Comparison of ENCODE assay signal across 10 cellular contexts in genomic region chr14:68797180-68797670, GRCh38. TPM values are rescaled to one million over a fixed set of nuclear protein-coding genes. Genes with fewer than 3 reads are reported as not detected.
A peak's percentile ranks its signal among the peaks of the same experiment; 100 is the strongest.
DNase-seq lines count a peak whose midpoint lies in the region; ATAC-seq and TF ChIP-seq lines count a peak whose summit lies in the region.
"Had no signal": no experiment of that assay in that cellular context is flagged by ENCODE, and none has a peak within 500 bp of the region (broad histone marks: within the 10 kb centered on the region; RNA-seq: fewer than 3 reads in every experiment).

No MANE protein-coding gene starts in this region.

- H3K4me1 Mint-ChIP-seq in dendritic cell treated with granulocyte-macrophage colony-stimulating factor and Interleukin-4, amounts not matched to agents 40 ng/mL and 50 ng/mL, for 4 days (ENCODE audit: low read depth) = peaks cover 37% of the 10 kb centered on the region
- peaks cover 39 to 46% of the 10 kb centered on the region in 2 donors for H3K4me1 Mint-ChIP-seq in natural killer cell treated with Interleukin-12 subunit alpha and Interleukin-12 subunit beta and Interleukin-15 and Interleukin-18, amount 100 ng/mL, for 72 hours (ENCODE audit: low read depth in 2 of 2)

- peak overlapping the region; percentile 70; the same call in 1 of the 2 replicates for H4K91ac ChIP-seq in IMR-90 (ENCODE audit: insufficient read depth, low read depth, low read length)

- in situ Hi-C loops in IMR-90 (cut with MboI; ENCODE audit: low sequenced_read_pairs) = no loop called here

- H3K4ac ChIP-seq in IMR-90 (ENCODE audit: low read depth, low read length) = peak overlapping the region; percentile 97; the same call in 1 of the 2 replicates

- H2AK9ac ChIP-seq in IMR-90 (replicated peaks; ENCODE audit: low read depth, low read length, poor library complexity) = peak overlapping the region; percentile 44

- peak overlapping the region; percentile 96 for H2BK120ac ChIP-seq in IMR-90 (ENCODE audit: low read depth, low read length)

- POLR2A ChIA-PET in IMR-90 (lab: Charles Lee; ENCODE audit: unreplicated experiment) = interaction anchor here (2.9 kb wide), 1 partner anchor 10 kb away, joined by 16 read pairs; no protein-coding TSS in a partner anchor

- H4K5ac ChIP-seq in IMR-90 (ENCODE audit: low read depth, low read length) = peak overlapping the region; percentile 16

- no peak for TF ChIP-seq CTCF in IMR-90 (conservative IDR thresholded peaks at IDR 0.05; ENCODE audit: low read depth, low read length)

- H4K20me1 ChIP-seq in BLaER1 (peaks cover 6% of the 10 kb centered on the region), IMR-90 (ENCODE audit: insufficient read depth, low read length) (peaks cover 7% of the 10 kb centered on the region)

- H3K27me3 ChIP-seq in BLaER1 (no peaks in the 10 kb centered on the region), IMR-90 (ENCODE audit: control insufficient read depth, insufficient read depth, low read length) (no peaks in the 10 kb centered on the region)
- H3K27me3 ChIP-seq: ovary had no signal

- H3K23ac ChIP-seq in IMR-90 (ENCODE audit: low read depth, low read length) = peak overlapping the region; percentile 88; the same call in 1 of the 2 replicates

- BruUV-seq in IMR-90 (replicated peaks; lab: Mats Ljungman, UMichigan) = no TSS peak

- H3K36me3 ChIP-seq in BLaER1 (peaks cover 3% of the 10 kb centered on the region; the same call in 1 of the 2 replicates), IMR-90 (ENCODE audit: control insufficient read depth, insufficient read depth, low read length) (no peaks in the 10 kb centered on the region)
- H3K36me3 ChIP-seq: ovary had no signal

- CTCF ChIA-PET in IMR-90 (lab: Yijun Ruan, JAX) = no interaction called here

- H3K4me3 ChIP-seq in BLaER1 = no peak overlapping the region
- no peak overlapping the region for H3K4me3 ChIP-seq in IMR-90 (ENCODE audit: insufficient read depth, low read depth, low read length)
- H3K4me3 ChIP-seq: ovary had no signal

- no peak overlapping the region; the same call in 2 of the 3 replicates for H2BK15ac ChIP-seq in IMR-90 (ENCODE audit: low read depth, low read length)

- TF ChIP-seq POLR2A in IMR-90 (IDR thresholded peaks at IDR 0.05; ENCODE audit: low read depth, low read length) = no peak

- WGBS in IMR-90 (ENCODE audit: extremely low coverage in 2 of 2, insufficient read length in 1 of 2), 2 experiments = 62% methylated on average over 4 of the region's 7 CpGs; no CpG with 5 or more reads in 1 of the 2 experiments

- no peak for ATAC-seq in IMR-90 (ENCODE audit: low read depth)
- no peak for ATAC-seq in natural killer cell treated with Interleukin-12 subunit alpha and Interleukin-12 subunit beta and Interleukin-15 and Interleukin-18, amount 100 ng/mL, for 72 hours
- no peak for ATAC-seq in HG03520 (IDR thresholded peaks at IDR 0.05; ENCODE audit: unreplicated experiment)
- no peak for ATAC-seq in GM18861 (IDR thresholded peaks at IDR 0.05; ENCODE audit: unreplicated experiment)

- H3K27me3 Mint-ChIP-seq in dendritic cell treated with granulocyte-macrophage colony-stimulating factor and Interleukin-4, amounts not matched to agents 40 ng/mL and 50 ng/mL, for 4 days = no peaks in the 10 kb centered on the region
- no peaks in the 10 kb centered on the region for H3K27me3 Mint-ChIP-seq in natural killer cell treated with Interleukin-12 subunit alpha and Interleukin-12 subunit beta and Interleukin-15 and Interleukin-18, amount 100 ng/mL, for 72 hours

- intact Hi-C loops in IMR-90 (cut with micrococcal nuclease) = loop anchor here (10.0 kb wide), 2 partner anchors 332 to 652 kb away; no protein-coding TSS in a partner anchor
- intact Hi-C loops in dendritic cell treated with granulocyte-macrophage colony-stimulating factor and Interleukin-4, amounts not matched to agents 40 ng/mL and 50 ng/mL, for 4 days (cut with micrococcal nuclease) = no loop called here

- H4K8ac ChIP-seq in IMR-90 (ENCODE audit: low read depth in 2 of 2, low read length in 2 of 2) = peak overlapping the region in 1 of 2 experiments; percentile 36; a peak in 2 of 4 replicates

- H3K4me2 ChIP-seq in BLaER1 = peak overlapping the region; percentile 90
- H3K4me2 ChIP-seq in IMR-90 (ENCODE audit: low read depth, low read length) = no peak overlapping the region

- H3K27ac Mint-ChIP-seq in dendritic cell treated with granulocyte-macrophage colony-stimulating factor and Interleukin-4, amounts not matched to agents 40 ng/mL and 50 ng/mL, for 4 days = peak overlapping the region; percentile 100
- peak overlapping the region; percentile 99 for H3K27ac Mint-ChIP-seq in natural killer cell treated with Interleukin-12 subunit alpha and Interleukin-12 subunit beta and Interleukin-15 and Interleukin-18, amount 100 ng/mL, for 72 hours

- no peak overlapping the region for H3K4me3 Mint-ChIP-seq in dendritic cell treated with granulocyte-macrophage colony-stimulating factor and Interleukin-4, amounts not matched to agents 40 ng/mL and 50 ng/mL, for 4 days
- peak overlapping the region; percentile 58 for H3K4me3 Mint-ChIP-seq in natural killer cell treated with Interleukin-12 subunit alpha and Interleukin-12 subunit beta and Interleukin-15 and Interleukin-18, amount 100 ng/mL, for 72 hours

- H3K9me1 ChIP-seq in IMR-90 (ENCODE audit: insufficient read depth, low read length) = peaks cover 7% of the 10 kb centered on the region; the same call in 1 of the 2 replicates

- H2BK5ac ChIP-seq in IMR-90 (ENCODE audit: low read depth, low read length, poor library complexity, severe bottlenecking) = peak overlapping the region; percentile 78

- no peak for TF ChIP-seq RAD21 in IMR-90 (IDR thresholded peaks at IDR 0.05; ENCODE audit: low read length)

- H3K9ac ChIP-seq in BLaER1 (peak overlapping the region; percentile 93), IMR-90 (ENCODE audit: low read depth, low read length) (no peak overlapping the region)

- H3K9me3 Mint-ChIP-seq in dendritic cell treated with granulocyte-macrophage colony-stimulating factor and Interleukin-4, amounts not matched to agents 40 ng/mL and 50 ng/mL, for 4 days = peaks cover 11% of the 10 kb centered on the region
- peaks cover 6% of the 10 kb centered on the region for H3K9me3 Mint-ChIP-seq in natural killer cell treated with Interleukin-12 subunit alpha and Interleukin-12 subunit beta and Interleukin-15 and Interleukin-18, amount 100 ng/mL, for 72 hours

- dilution Hi-C loops in IMR-90 (cut with HindIII; ENCODE audit: low sequenced_read_pairs, unreplicated experiment) = no loop called here

- H3K14ac ChIP-seq in IMR-90 (replicated peaks; ENCODE audit: low read depth, low read length) = 0 out of 2 replicates have a peak overlapping the region, but pooled peaks have one; percentile 3

- no peak overlapping the region for H3K56ac ChIP-seq in IMR-90 (ENCODE audit: extremely low read depth, insufficient read depth, low read length)

- H2AK5ac ChIP-seq in IMR-90 (ENCODE audit: low read depth, low read length) = peak overlapping the region; percentile 65; the same call in 1 of the 2 replicates

- peaks cover 24% of the 10 kb centered on the region for H3K9me3 ChIP-seq in BLaER1
- H3K9me3 ChIP-seq in IMR-90 (ENCODE audit: control insufficient read depth, insufficient read depth, low read length) = peaks cover 2% of the 10 kb centered on the region; the same call in 1 of the 2 replicates
- H3K9me3 ChIP-seq: ovary had no signal

- H3K79me1 ChIP-seq in IMR-90 (ENCODE audit: low read depth in 1 of 2, low read length in 2 of 2) = peaks cover 4 to 17% of the 10 kb centered on the region in 2 experiments; a peak in 1 of 4 replicates

- H3K4me1 ChIP-seq in BLaER1 = peaks cover 22% of the 10 kb centered on the region
- peaks cover 16% of the 10 kb centered on the region for H3K4me1 ChIP-seq in IMR-90 (ENCODE audit: control insufficient read depth, insufficient read depth, low read length)

- peaks cover 49% of the 10 kb centered on the region for H3K36me3 Mint-ChIP-seq in dendritic cell treated with granulocyte-macrophage colony-stimulating factor and Interleukin-4, amounts not matched to agents 40 ng/mL and 50 ng/mL, for 4 days (ENCODE audit: low read depth)
- H3K36me3 Mint-ChIP-seq in natural killer cell treated with Interleukin-12 subunit alpha and Interleukin-12 subunit beta and Interleukin-15 and Interleukin-18, amount 100 ng/mL, for 72 hours = peaks cover 9% of the 10 kb centered on the region

- H2BK20ac ChIP-seq in IMR-90 (ENCODE audit: low read depth, low read length) = peak overlapping the region; percentile 88; the same call in 1 of the 2 replicates

- DNase-seq in IMR-90 (no peak), SW480 (ENCODE audit: low spot score) (no peak), NCI-H1105 (lab: John Stamatoyannopoulos, UW) (no peak)
- no peak for DNase-seq in natural killer cell treated with Interleukin-12 subunit alpha and Interleukin-12 subunit beta and Interleukin-15 and Interleukin-18, amount 100 ng/mL, for 72 hours (ENCODE audit: low spot score)
- DNase-seq: NCI-H1092 had no signal

- H3K18ac ChIP-seq in IMR-90 (ENCODE audit: low read depth, low read length) = peak overlapping the region; percentile 71

- H3K27ac ChIP-seq in BLaER1 (peak overlapping the region; percentile 97), IMR-90 (ENCODE audit: insufficient read depth, low read length) (peak overlapping the region; percentile 15; the same call in 1 of the 2 replicates)

- peak overlapping the region; percentile 59 for H2AFZ ChIP-seq in IMR-90 (replicated peaks; ENCODE audit: low read length, poor library complexity)

TF ChIP-seq in IMR-90, 13 proteins besides CTCF, POLR2A, EP300 and RAD21 (continues in another document):
- TF ChIP-seq CHD1 (IDR thresholded peaks at IDR 0.05; ENCODE audit: low read depth, low read length) (no peak), MAFK (IDR thresholded peaks at IDR 0.05; ENCODE audit: low read depth, low read length) (no peak), ELK1 (IDR thresholded peaks at IDR 0.05; ENCODE audit: borderline replicate concordance, low read depth, low read length) (no peak), CEBPB (IDR thresholded peaks at IDR 0.05; ENCODE audit: low read depth, low read length) (no peak), MXI1 (IDR thresholded peaks at IDR 0.05; ENCODE audit: borderline replicate concordance, low read depth, low read length) (no peak)

RNA-seq across cellular contexts. Expression of gene ZFP36L1, which starts 4.4 kb away (rescaled TPM):
- 6.5 and 19.7 TPM in 2 replicates for total RNA-seq in IMR-90 (2012; rRNA removed)
- 82.3 and 140 TPM in 2 replicates for polyA plus RNA-seq in IMR-90 (2012; rRNA removed)
- polyA plus RNA-seq in IMR-90 (2012; cell fraction: cytosol; rRNA removed) = 116 and 171 TPM in 2 replicates
- polyA plus RNA-seq in IMR-90 (2012; cell fraction: nucleus; rRNA removed; ENCODE audit: low replicate concordance) = 95.1 and 247 TPM in 2 replicates
- total RNA-seq in natural killer cell treated with Interleukin-12 subunit alpha and Interleukin-12 subunit beta and Interleukin-15 and Interleukin-18, amount 100 ng/mL, for 72 hours = 10 to 100 TPM; 42.4 to 94.9 TPM
